2 cellular contexts compared by ENCODE assay signal in the genomic region with DNA sequence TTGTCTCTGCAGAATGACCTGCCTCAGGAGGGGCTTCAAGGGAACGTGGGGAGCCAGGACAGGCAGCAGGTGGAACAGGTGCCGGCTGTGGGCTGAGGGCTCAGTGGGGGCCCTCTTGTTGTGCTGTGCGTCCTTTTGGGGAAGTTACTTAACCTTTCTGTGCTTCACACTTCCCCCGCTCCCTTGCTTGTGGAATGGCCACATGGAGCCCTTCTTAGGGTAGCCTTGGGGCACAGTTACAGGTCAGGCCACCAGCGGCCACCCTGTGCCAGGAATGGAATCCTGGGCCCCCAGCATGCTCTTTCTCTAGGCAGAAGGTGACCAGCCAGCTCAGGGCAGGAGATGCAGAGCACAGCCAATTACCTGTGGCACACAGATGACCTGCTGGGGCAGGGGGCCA.
TF ChIP-seq lines count a peak whose summit lies in the region.

No MANE protein-coding gene starts in this region.

TF ChIP-seq in H1, 55 proteins besides CTCF, POLR2A, EP300 and RAD21 (continued from another document):
- TF ChIP-seq CEBPB (IDR thresholded peaks at IDR 0.05; ENCODE audit: low read depth, low read length) (no peak), RFX5 (IDR thresholded peaks at IDR 0.05; ENCODE audit: borderline replicate concordance, low read depth, low read length) (no peak), CHD2 (IDR thresholded peaks at IDR 0.05; ENCODE audit: low read length) (no peak), RNF2 (IDR thresholded peaks at IDR 0.05; ENCODE audit: borderline replicate concordance, low read depth, low read length, missing control alignments, poor library complexity, severe bottlenecking) (no peak), EGR1 (IDR thresholded peaks at IDR 0.05; ENCODE audit: borderline replicate concordance, low read depth, low read length) (no peak), HDAC6 (IDR thresholded peaks at IDR 0.05; ENCODE audit: low read depth, low read length) (no peak), MAFK (IDR thresholded peaks at IDR 0.05; ENCODE audit: low read depth, low read length) (no peak), SIRT6 (IDR thresholded peaks at IDR 0.05; ENCODE audit: low read length) (no peak), CBX5 (IDR thresholded peaks at IDR 0.05; ENCODE audit: low read depth, low read length) (no peak), TEAD4 (IDR thresholded peaks at IDR 0.05; ENCODE audit: low read depth, low read length) (no peak), ASH2L (IDR thresholded peaks at IDR 0.05; ENCODE audit: low read length) (no peak), SAP30 (IDR thresholded peaks at IDR 0.05; ENCODE audit: insufficient read depth, insufficient replicate concordance, low read length) (no peak), KDM1A (IDR thresholded peaks at IDR 0.05; ENCODE audit: borderline replicate concordance, low read length) (no peak)
- TF ChIP-seq, protein P1, sequence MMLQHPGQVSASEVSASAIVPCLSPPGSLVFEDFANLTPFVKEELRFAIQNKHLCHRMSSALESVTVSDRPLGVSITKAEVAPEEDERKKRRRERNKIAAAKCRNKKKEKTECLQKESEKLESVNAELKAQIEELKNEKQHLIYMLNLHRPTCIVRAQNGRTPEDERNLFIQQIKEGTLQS (IDR thresholded peaks at IDR 0.05; ENCODE audit: insufficient read depth, low read depth, low read length), result no peak
TF ChIP-seq in H1: peak in this region for 0.

TF ChIP-seq in GM12891, 5 proteins besides CTCF, POLR2A, EP300 and RAD21 (continued from another document):
- TF ChIP-seq POLR2AphosphoS5 (IDR thresholded peaks at IDR 0.05; ENCODE audit: low read depth, low read length) (no peak), TAF1 (IDR thresholded peaks at IDR 0.05; ENCODE audit: low read depth, low read length) (no peak), SPI1 (IDR thresholded peaks at IDR 0.05; ENCODE audit: low read depth, low read length) (no peak), PAX5 (IDR thresholded peaks at IDR 0.05; ENCODE audit: insufficient read depth, low read length, severe bottlenecking) (no peak)
TF ChIP-seq in GM12891: peak in this region for 0.
